In the genomic region with DNA sequence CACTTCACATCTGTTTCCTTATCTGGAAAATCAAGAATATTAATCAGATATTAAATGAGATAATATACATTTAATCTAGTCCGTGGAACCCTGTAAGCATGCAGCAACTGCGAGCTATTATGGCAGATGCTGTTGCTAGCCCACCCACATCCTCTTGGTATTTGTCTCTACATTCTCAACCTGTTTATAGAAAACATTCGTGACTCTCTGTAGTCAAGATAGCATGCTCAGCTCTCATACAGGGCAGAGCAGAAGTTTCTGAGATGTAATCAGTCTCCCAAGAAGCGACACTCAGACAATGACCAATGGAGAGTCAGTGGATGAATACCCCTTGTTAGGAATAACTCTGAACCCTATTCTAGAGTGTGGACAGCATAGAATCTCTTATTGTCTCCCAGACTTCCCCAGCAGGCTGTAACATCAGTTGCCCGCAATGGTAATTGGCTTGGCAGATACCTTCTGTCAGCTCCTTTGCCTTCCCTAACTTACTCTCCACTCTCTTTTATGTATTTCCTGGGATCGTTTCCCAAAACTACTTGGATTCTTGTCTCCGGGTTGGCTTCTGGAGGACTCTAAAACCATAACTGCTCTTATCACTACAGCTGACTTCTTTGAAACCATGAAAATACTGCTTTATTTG, we compare ENCODE assay signal across 2 cellular contexts.
TF ChIP-seq lines count a peak whose summit lies in the region.

No MANE protein-coding gene starts in this region.

TF ChIP-seq in IMR-90, 13 proteins besides CTCF, POLR2A, EP300 and RAD21:
- TF ChIP-seq MAFK (IDR thresholded peaks at IDR 0.05; ENCODE audit: low read depth, low read length): no peak
- TF ChIP-seq MAZ (IDR thresholded peaks at IDR 0.05; ENCODE audit: borderline replicate concordance, low read depth, low read length): no peak
- TF ChIP-seq, protein P1, sequence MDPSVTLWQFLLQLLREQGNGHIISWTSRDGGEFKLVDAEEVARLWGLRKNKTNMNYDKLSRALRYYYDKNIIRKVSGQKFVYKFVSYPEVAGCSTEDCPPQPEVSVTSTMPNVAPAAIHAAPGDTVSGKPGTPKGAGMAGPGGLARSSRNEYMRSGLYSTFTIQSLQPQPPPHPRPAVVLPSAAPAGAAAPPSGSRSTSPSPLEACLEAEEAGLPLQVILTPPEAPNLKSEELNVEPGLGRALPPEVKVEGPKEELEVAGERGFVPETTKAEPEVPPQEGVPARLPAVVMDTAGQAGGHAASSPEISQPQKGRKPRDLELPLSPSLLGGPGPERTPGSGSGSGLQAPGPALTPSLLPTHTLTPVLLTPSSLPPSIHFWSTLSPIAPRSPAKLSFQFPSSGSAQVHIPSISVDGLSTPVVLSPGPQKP (IDR thresholded peaks at IDR 0.05; ENCODE audit: borderline replicate concordance, low read depth, low read length): no peak
- no peak for TF ChIP-seq RCOR1 (IDR thresholded peaks at IDR 0.05; ENCODE audit: insufficient replicate concordance, low read length)
- no peak for TF ChIP-seq CEBPB (IDR thresholded peaks at IDR 0.05; ENCODE audit: low read depth, low read length)
- TF ChIP-seq MXI1 (IDR thresholded peaks at IDR 0.05; ENCODE audit: borderline replicate concordance, low read depth, low read length): no peak
- no peak for TF ChIP-seq NFE2L2 (IDR thresholded peaks at IDR 0.05; ENCODE audit: low read depth, low read length)
- TF ChIP-seq SMC3 (IDR thresholded peaks at IDR 0.05; ENCODE audit: low read depth, low read length): no peak
- TF ChIP-seq RFX5 (IDR thresholded peaks at IDR 0.05; ENCODE audit: low read depth, low read length): no peak
- no peak for TF ChIP-seq CHD1 (IDR thresholded peaks at IDR 0.05; ENCODE audit: low read depth, low read length)
- no peak for TF ChIP-seq BHLHE40 (IDR thresholded peaks at IDR 0.05; ENCODE audit: low read depth, low read length)
- TF ChIP-seq, protein P2, sequence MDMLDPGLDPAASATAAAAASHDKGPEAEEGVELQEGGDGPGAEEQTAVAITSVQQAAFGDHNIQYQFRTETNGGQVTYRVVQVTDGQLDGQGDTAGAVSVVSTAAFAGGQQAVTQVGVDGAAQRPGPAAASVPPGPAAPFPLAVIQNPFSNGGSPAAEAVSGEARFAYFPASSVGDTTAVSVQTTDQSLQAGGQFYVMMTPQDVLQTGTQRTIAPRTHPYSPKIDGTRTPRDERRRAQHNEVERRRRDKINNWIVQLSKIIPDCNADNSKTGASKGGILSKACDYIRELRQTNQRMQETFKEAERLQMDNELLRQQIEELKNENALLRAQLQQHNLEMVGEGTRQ (IDR thresholded peaks at IDR 0.05; ENCODE audit: low read depth, low read length): no peak
- no peak for TF ChIP-seq FOS (IDR thresholded peaks at IDR 0.05; ENCODE audit: low read depth, low read length)

TF ChIP-seq in endothelial cell of umbilical vein, 7 proteins besides CTCF, POLR2A, EP300 and RAD21:
- TF ChIP-seq, protein P3, sequence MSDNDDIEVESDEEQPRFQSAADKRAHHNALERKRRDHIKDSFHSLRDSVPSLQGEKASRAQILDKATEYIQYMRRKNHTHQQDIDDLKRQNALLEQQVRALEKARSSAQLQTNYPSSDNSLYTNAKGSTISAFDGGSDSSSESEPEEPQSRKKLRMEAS (IDR thresholded peaks at IDR 0.05; ENCODE audit: insufficient read depth, insufficient read length): no peak
- TF ChIP-seq MYC (IDR thresholded peaks at IDR 0.05; ENCODE audit: low read depth, low read length) (no peak), POLR2AphosphoS5 (IDR thresholded peaks at IDR 0.05; ENCODE audit: insufficient read depth, low read depth, low read length) (no peak), EZH2 (IDR thresholded peaks at IDR 0.05; ENCODE audit: borderline replicate concordance, low read depth, low read length, severe bottlenecking) (no peak), GATA2 (IDR thresholded peaks at IDR 0.05; ENCODE audit: insufficient read depth, insufficient read length, low read depth, low read length) (no peak), JUN (IDR thresholded peaks at IDR 0.05; ENCODE audit: borderline replicate concordance, insufficient read depth, insufficient read length, low read depth) (no peak), FOS (IDR thresholded peaks at IDR 0.05; ENCODE audit: borderline replicate concordance, insufficient read depth, low read length) (no peak)
